In genomic region chr2:160956243-160956802, GRCh38 we compare ENCODE assay signal across 13 cellular contexts.
DNase-seq lines count a peak whose midpoint lies in the region; ATAC-seq, FAIRE-seq and TF ChIP-seq lines count a peak whose summit lies in the region.
"Had no signal": no experiment of that assay in that cellular context is flagged by ENCODE, and none has a peak within 500 bp of the region (broad histone marks: within the 10 kb centered on the region; RNA-seq: fewer than 3 reads in every experiment).

No MANE protein-coding gene starts in this region.

- H3K27me3 ChIP-seq in bronchial epithelial cell (ENCODE audit: control insufficient read depth, insufficient read depth, low read length): no peaks in the 10 kb centered on the region
- no peaks in the 10 kb centered on the region for H3K27me3 ChIP-seq in stomach smooth muscle (ENCODE audit: control insufficient read depth in 1 of 2, insufficient read depth in 2 of 2, low read length in 2 of 2)

- H3K9me3 ChIP-seq in stomach smooth muscle (ENCODE audit: control insufficient read depth in 2 of 2, low read length in 2 of 2): no peaks in the 10 kb centered on the region

- ATAC-seq in left ventricle myocardium superior (peak; percentile 65), HG03460 (IDR thresholded peaks at IDR 0.05; ENCODE audit: unreplicated experiment) (no peak), GM18873 (IDR thresholded peaks at IDR 0.05; ENCODE audit: low FRiP score, unreplicated experiment) (no peak)
- ATAC-seq: GM12878 had no signal

- H3K4me3 Mint-ChIP-seq in chondrocyte (ENCODE audit: unreplicated experiment): no peak overlapping the region
- H3K4me3 Mint-ChIP-seq: B cell had no signal

- no peak overlapping the region for H3K9ac ChIP-seq in stomach smooth muscle (ENCODE audit: low read length in 2 of 2)

- peaks cover 9% of the 10 kb centered on the region for H3K4me1 Mint-ChIP-seq in chondrocyte (ENCODE audit: low read depth)
- H3K4me1 Mint-ChIP-seq: B cell had no signal

- FAIRE-seq in bronchial epithelial cell (lab: Jason Lieb, UNC): no peak
- FAIRE-seq: GM12878 had no signal

- DNase-seq in HT1080 (ENCODE audit: low read depth): peak; percentile 16
- peak; percentile 51 for DNase-seq in bronchial epithelial cell (ENCODE audit: low read depth)
- DNase-seq in left ventricle myocardium superior: peak; percentile 35
- no peak for DNase-seq in stimulated activated CD4-positive, alpha-beta T cell treated with anti-CD3 and anti-CD28 coated beads, Interleukin-2, amount 100 ng/mL, for 24 hours
- no peak for DNase-seq in chondrocyte (ENCODE audit: low spot score)
- DNase-seq: effector CD4-positive, alpha-beta T cell; Kasumi-1 had no signal

- H3K4me3 ChIP-seq in bronchial epithelial cell (ENCODE audit: low read depth, low read length): no peak overlapping the region
- no peak overlapping the region for H3K4me3 ChIP-seq in stomach smooth muscle (ENCODE audit: low read length in 2 of 2)
- H3K4me3 ChIP-seq: GM12878, lung had no signal

- intact Hi-C loops in left ventricle myocardium superior (cut with micrococcal nuclease): no loop called here

- H3K36me3 Mint-ChIP-seq in chondrocyte (ENCODE audit: low read depth): no peaks in the 10 kb centered on the region

- TF ChIP-seq CTCF in bronchial epithelial cell (IDR thresholded peaks at IDR 0.05; ENCODE audit: insufficient read depth, low read length, severe bottlenecking) (no peak), chondrocyte (IDR thresholded peaks at IDR 0.05) (no peak)

- no peaks in the 10 kb centered on the region for H3K36me3 ChIP-seq in bronchial epithelial cell (ENCODE audit: control insufficient read depth, insufficient read depth, low read length)
- no peaks in the 10 kb centered on the region for H3K36me3 ChIP-seq in stomach smooth muscle (ENCODE audit: control insufficient read depth in 2 of 2, insufficient read depth in 2 of 2, low read length in 2 of 2)

- no peak overlapping the region for H3K27ac Mint-ChIP-seq in chondrocyte (ENCODE audit: unreplicated experiment)
- H3K27ac Mint-ChIP-seq: B cell had no signal

- no peaks in the 10 kb centered on the region for H3K27me3 Mint-ChIP-seq in chondrocyte (ENCODE audit: low read depth)

- peaks cover 2% of the 10 kb centered on the region for H3K9me3 Mint-ChIP-seq in chondrocyte (ENCODE audit: low read depth)

- H3K4me1 ChIP-seq in stomach smooth muscle (ENCODE audit: control insufficient read depth, insufficient read depth, low read length): peaks cover 18% of the 10 kb centered on the region

- peak overlapping the region; percentile 24 for H3K27ac ChIP-seq in stomach smooth muscle (ENCODE audit: low read length)

Comparison
In these comparisons a context has a peak if more than half of its experiments do, and no peak if none do; other contexts are left out.
1. DNase-seq: peak in HT1080 (single experiment), bronchial epithelial cell (single experiment) and left ventricle myocardium superior (single experiment); none in stimulated activated CD4-positive, alpha-beta T cell treated with anti-CD3 and anti-CD28 coated beads, Interleukin-2, amount 100 ng/mL, for 24 hours (0 of 2) and chondrocyte (single experiment).